In the genomic region with DNA sequence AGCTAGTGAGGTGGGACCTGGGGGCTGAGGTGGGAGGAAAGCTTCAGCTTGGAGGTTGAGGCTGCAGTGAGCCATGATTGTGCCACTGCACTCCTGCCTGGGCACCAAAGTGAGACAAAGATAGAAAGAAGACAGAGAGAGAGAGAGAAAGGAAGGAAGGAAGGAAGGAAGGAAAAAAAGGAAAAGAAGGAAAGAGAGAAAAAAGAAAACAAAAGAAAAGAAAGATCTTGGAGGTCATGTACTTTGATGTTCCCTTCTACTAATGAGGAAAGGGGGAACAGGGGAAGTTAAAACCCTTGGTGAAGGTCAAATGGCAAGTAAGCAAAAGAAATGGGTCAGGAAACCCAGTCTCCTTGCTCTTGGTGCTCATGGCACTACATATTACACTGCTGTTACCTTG, we compare ENCODE assay signal across 27 cellular contexts. TPM values are rescaled to one million over a fixed set of nuclear protein-coding genes. Genes with fewer than 3 reads are reported as not detected.
"Had no signal": no experiment of that assay in that cellular context is flagged by ENCODE, and none has a peak within 500 bp of the region (broad histone marks: within the 10 kb centered on the region; RNA-seq: fewer than 3 reads in every experiment).

No MANE protein-coding gene starts in this region.

- FAIRE-seq: endothelial cell of umbilical vein, islet of Langerhans had no signal

- H3K4me3 ChIP-seq: colonic mucosa, esophagus muscularis mucosa, gastroesophageal sphincter, heart right ventricle, left lung, ovary, psoas muscle, sigmoid colon, stomach, tibial artery had no signal

- DNase-seq: colonic mucosa; effector CD8-positive, alpha-beta T cell; foreskin keratinocyte; heart right ventricle; hippocampal formation; left cardiac atrium; left lung; mesendoderm; midbrain; naive thymus-derived CD4-positive, alpha-beta T cell; nephron progenitor cell; occipital lobe; ovary; posterior cingulate gyrus; psoas muscle; right cardiac atrium; sigmoid colon; stimulated activated CD4-positive, alpha-beta T cell treated with anti-CD3 and anti-CD28 coated beads, Interleukin-2, amount 100 ng/mL, for 24 hours; stimulated activated CD4-positive, alpha-beta T cell treated with anti-CD3 and anti-CD28 coated beads, Interleukin-4, amount 100 ng/mL, for 24 hours; stimulated activated naive CD4-positive, alpha-beta T cell treated with Interleukin-2 at 50 U/mL for 16 hours; stomach; tibial artery had no signal

- H3K9me3 ChIP-seq: colonic mucosa, esophagus muscularis mucosa, gastroesophageal sphincter, heart right ventricle, left lung, ovary, psoas muscle, sigmoid colon, stomach, tibial artery had no signal

- H3K4me1 ChIP-seq: foreskin keratinocyte had no signal

- H3K27me3 ChIP-seq: colonic mucosa, esophagus muscularis mucosa, gastroesophageal sphincter, ovary, sigmoid colon, tibial artery had no signal

- ATAC-seq: foreskin keratinocyte; gastroesophageal sphincter; heart right ventricle; left cardiac atrium; left lung; naive thymus-derived CD4-positive, alpha-beta T cell; psoas muscle; right cardiac atrium; stimulated activated effector memory CD8-positive, alpha-beta T cell treated with anti-CD3 and anti-CD28 coated beads, Interleukin-12 subunit alpha, Interleukin-12 subunit beta, amount 100 ng/mL, for 72 hours had no signal

- H3K27ac ChIP-seq: colonic mucosa, foreskin keratinocyte, left lung, ovary, psoas muscle, stomach had no signal

- H3K36me3 ChIP-seq: colonic mucosa, esophagus muscularis mucosa, gastroesophageal sphincter, heart right ventricle, left lung, ovary, sigmoid colon, stomach, tibial artery had no signal

RNA-seq across cellular contexts. Expression of a gene that starts 2.4 kb away (rescaled TPM):
- polyA plus RNA-seq: naive thymus-derived CD4-positive, alpha-beta T cell had no signal
